In the genomic region with DNA sequence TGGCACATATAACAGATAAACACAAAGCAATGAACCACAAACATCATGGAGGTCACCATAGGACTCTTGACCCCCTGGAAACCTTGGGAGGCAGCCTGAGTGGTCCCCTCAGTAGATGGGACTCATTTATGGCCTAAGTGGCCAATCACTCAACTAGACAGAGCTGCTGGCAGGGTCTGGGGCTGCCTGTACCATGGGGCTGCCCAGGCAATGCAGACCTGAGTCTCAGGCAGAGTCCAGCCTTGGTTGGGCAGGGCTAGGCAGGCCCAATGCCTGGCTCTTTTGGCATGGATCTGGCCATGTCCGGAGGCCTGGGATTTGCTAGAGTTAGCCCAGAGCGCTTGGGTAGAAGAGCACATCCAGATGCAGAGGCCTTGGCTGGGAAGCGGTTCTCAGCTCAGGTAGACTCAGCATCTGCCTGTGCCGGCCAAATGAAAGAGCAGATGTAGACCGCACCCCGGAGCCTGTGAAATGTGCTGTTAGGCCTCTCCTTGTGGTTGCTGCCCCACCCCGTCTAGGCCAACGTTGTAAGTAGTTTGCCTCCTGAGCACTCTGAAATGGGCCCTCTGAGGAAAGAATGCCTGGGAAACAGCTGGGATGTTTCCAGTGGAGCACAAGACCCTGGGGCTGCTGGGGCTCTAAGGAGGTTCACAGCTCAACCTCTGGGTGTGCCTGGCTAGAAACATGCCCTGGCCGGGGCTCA, we compare ENCODE assay signal across 1 cellular context.
TF ChIP-seq lines count a peak whose summit lies in the region.

No MANE protein-coding gene starts in this region.

TF ChIP-seq in H1, 55 proteins besides CTCF, POLR2A, EP300 and RAD21 (continued from another document):
- TF ChIP-seq SP1 (IDR thresholded peaks at IDR 0.05; ENCODE audit: low read depth, low read length) (no peak), CHD1 (IDR thresholded peaks at IDR 0.05; ENCODE audit: low read depth, low read length) (no peak), NANOG (IDR thresholded peaks at IDR 0.05; ENCODE audit: insufficient read depth, low read depth, low read length, poor library complexity, severe bottlenecking) (no peak), TCF12 (IDR thresholded peaks at IDR 0.05; ENCODE audit: low read depth, low read length) (no peak), CREB1 (IDR thresholded peaks at IDR 0.05) (no peak), BRCA1 (IDR thresholded peaks at IDR 0.05; ENCODE audit: low read depth, low read length) (no peak)
- TF ChIP-seq, protein P1, sequence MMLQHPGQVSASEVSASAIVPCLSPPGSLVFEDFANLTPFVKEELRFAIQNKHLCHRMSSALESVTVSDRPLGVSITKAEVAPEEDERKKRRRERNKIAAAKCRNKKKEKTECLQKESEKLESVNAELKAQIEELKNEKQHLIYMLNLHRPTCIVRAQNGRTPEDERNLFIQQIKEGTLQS (IDR thresholded peaks at IDR 0.05; ENCODE audit: insufficient read depth, low read depth, low read length), result no peak
